Comparison of ENCODE assay signal across 8 cellular contexts in genomic region chr5:128538249-128539037, GRCh38. TPM values are rescaled to one million over a fixed set of nuclear protein-coding genes. Genes with fewer than 3 reads are reported as not detected.
A peak's percentile ranks its signal among the peaks of the same experiment; 100 is the strongest.
DNase-seq lines count a peak whose midpoint lies in the region; ATAC-seq and TF ChIP-seq lines count a peak whose summit lies in the region.

No MANE protein-coding gene starts in this region.

- H3K4me1 ChIP-seq in ACC112 (ENCODE audit: control insufficient read depth, insufficient read depth, low read length, unreplicated experiment) (peaks cover 4% of the 10 kb centered on the region), spleen (peaks cover 0 to 32% (median 20%) of the 10 kb centered on the region in 6 donors)

- H3K36me3 ChIP-seq in ACC112 (ENCODE audit: insufficient read depth, low read length), result peaks cover 3% of the 10 kb centered on the region; the same call in 1 of the 2 replicates
- H3K36me3 ChIP-seq in spleen, result no peaks in the 10 kb centered on the region

- no peak for ATAC-seq in GM18870 (IDR thresholded peaks at IDR 0.05; ENCODE audit: unreplicated experiment)
- ATAC-seq in HG03442 (IDR thresholded peaks at IDR 0.05; ENCODE audit: unreplicated experiment), result no peak

- peak; percentile 62 for DNase-seq in HT1080 (ENCODE audit: low read depth)
- DNase-seq in astrocyte of the hippocampus (ENCODE audit: low read depth, low spot score), result peak; percentile 97
- DNase-seq in iris pigment epithelial cell (ENCODE audit: low read depth), result peak; percentile 96
- peak; percentile 74 for DNase-seq in spleen
- DNase-seq in RKO (ENCODE audit: low spot score), result no peak

- no peak for TF ChIP-seq POLR2A in spleen (IDR thresholded peaks at IDR 0.05)

- H3K4me3 ChIP-seq in ACC112 (ENCODE audit: low read depth, low read length), result peak overlapping the region; percentile 87
- peak overlapping the region; percentile 27 to 68 (median 47) for H3K4me3 ChIP-seq in spleen

- H3K79me2 ChIP-seq in ACC112 (ENCODE audit: control insufficient read depth, insufficient read depth, low read length, unreplicated experiment), result peaks cover 6% of the 10 kb centered on the region

- H3K27me3 ChIP-seq in ACC112 (ENCODE audit: insufficient read depth, low read length), result no peaks in the 10 kb centered on the region
- peaks cover 0 to 55% (median 38%) of the 10 kb centered on the region in 7 donors for H3K27me3 ChIP-seq in spleen (replicated peaks in 1 of 7)

- TF ChIP-seq CTCF in spleen (IDR thresholded peaks at IDR 0.05 in 8 of 11, conservative IDR thresholded peaks at IDR 0.05 in 3 of 11), result no peak

- H3K9me3 ChIP-seq in spleen, result peaks cover 0 to 4% (median 0%) of the 10 kb centered on the region in 8 donors

- intact Hi-C loops in spleen (cut with DNase I; ENCODE audit: low total_unique reads), result no loop called here

- WGBS in spleen, 5 donors, result 1 to 8% (median 2%) methylated on average over 53 to 65 of the region's 65 CpGs

- peak overlapping the region; percentile 65 for H2AFZ ChIP-seq in ACC112 (ENCODE audit: low read length, unreplicated experiment)

- H3K27ac ChIP-seq in ACC112 (ENCODE audit: low read depth, low read length), result no peak overlapping the region
- peak overlapping the region in 3 of 8 donors; percentile 27 to 79 (median 68) for H3K27ac ChIP-seq in spleen

RNA-seq across cellular contexts. Expression of gene FBN2, which starts 0.4 kb away (rescaled TPM):
- 12.8 and 14.0 TPM in 2 replicates for total RNA-seq in HT1080 (2014; rRNA removed; shearing (Covaris generic))
- polyA plus RNA-seq in HT1080 (2015; cell fraction: cytosol; rRNA removed), result 2.2 and 3.3 TPM in 2 replicates
- 37.9 and 42.0 TPM in 2 replicates for polyA plus RNA-seq in HT1080 (2015; cell fraction: nucleus; rRNA removed)
- total RNA-seq in spleen, result 1 to 10 TPM; 2.1 to 7.6 (median 3.6) TPM
- polyA plus RNA-seq in spleen, result under 1 TPM; 0.21 to 0.26 (median 0.24) TPM
